8 cellular contexts compared by ENCODE assay signal in the genomic region with DNA sequence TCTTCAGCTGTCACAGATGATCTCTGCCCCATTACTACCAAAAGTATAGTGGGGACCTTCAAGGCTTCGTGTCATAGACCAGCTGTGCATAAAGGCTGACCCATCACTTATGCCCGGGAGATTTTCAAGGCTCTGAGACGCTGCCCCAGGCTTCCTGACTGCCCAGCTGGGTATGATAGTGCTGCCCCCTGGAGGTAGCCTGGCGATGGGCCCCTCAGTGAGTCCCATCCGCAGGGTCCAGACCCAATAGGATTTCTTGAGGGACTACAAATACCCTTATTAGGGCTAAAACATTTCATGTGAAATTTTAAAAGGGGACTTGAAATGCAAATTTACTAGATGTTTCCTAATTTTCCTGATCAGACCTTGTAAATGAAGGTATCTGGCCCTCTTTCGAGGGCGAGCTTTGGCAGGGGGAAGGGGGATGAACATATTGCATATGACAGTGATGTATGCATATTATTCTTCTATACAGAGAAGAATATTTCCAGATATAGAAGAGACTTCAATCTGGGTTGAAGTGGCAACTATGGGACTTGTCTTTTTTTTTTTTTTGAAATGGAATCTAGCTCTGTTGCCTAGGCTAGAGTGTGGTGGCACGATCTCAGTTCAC. TPM values are rescaled to one million over a fixed set of nuclear protein-coding genes. Genes with fewer than 3 reads are reported as not detected.
DNase-seq lines count a peak whose midpoint lies in the region; ATAC-seq, FAIRE-seq and TF ChIP-seq lines count a peak whose summit lies in the region.
"Had no signal": no experiment of that assay in that cellular context is flagged by ENCODE, and none has a peak within 500 bp of the region (broad histone marks: within the 10 kb centered on the region; RNA-seq: fewer than 3 reads in every experiment).

No MANE protein-coding gene starts in this region.

- no peaks in the 10 kb centered on the region for H3K36me3 Mint-ChIP-seq in stimulated activated memory B cell treated with anti-CD40 and anti-IgM and Interleukin-4, amounts not matched to agents 10 μg/mL and 1 μg/mL and 100 μg/mL, for 72 hours

- FAIRE-seq in GM18507 (lab: Jason Lieb, UNC): peak; percentile 61

- peak; percentile 32 for ATAC-seq in stimulated activated memory B cell treated with anti-CD40 and anti-IgM and Interleukin-4, amounts not matched to agents 10 μg/mL and 1 μg/mL and 100 μg/mL, for 72 hours
- ATAC-seq in GM19023 (IDR thresholded peaks at IDR 0.05; ENCODE audit: unreplicated experiment): no peak

- no peak overlapping the region for H3K4me3 Mint-ChIP-seq in stimulated activated memory B cell treated with anti-CD40 and anti-IgM and Interleukin-4, amounts not matched to agents 10 μg/mL and 1 μg/mL and 100 μg/mL, for 72 hours

- no peaks in the 10 kb centered on the region for H3K9me3 Mint-ChIP-seq in stimulated activated memory B cell treated with anti-CD40 and anti-IgM and Interleukin-4, amounts not matched to agents 10 μg/mL and 1 μg/mL and 100 μg/mL, for 72 hours

- DNase-seq in GM18507 (ENCODE audit: extremely low spot score, insufficient read length, low read depth) (no peak), RPMI7951 (ENCODE audit: low read depth) (peak; percentile 13), kidney epithelial cell (ENCODE audit: low read depth) (no peak), COR-L47 (lab: John Stamatoyannopoulos, UW) (no peak)
- peak; percentile 74 for DNase-seq in activated naive CD4-positive, alpha-beta T cell treated with Interleukin-2 at 50 U/mL for 16 hours

- peak; percentile 46 for TF ChIP-seq CTCF in kidney epithelial cell (IDR thresholded peaks at IDR 0.05; ENCODE audit: insufficient read depth, low read length, poor library complexity, severe bottlenecking)

- H3K27me3 ChIP-seq in kidney epithelial cell (ENCODE audit: control insufficient read depth, insufficient read depth, low read length): no peaks in the 10 kb centered on the region

- H3K4me3 ChIP-seq in kidney epithelial cell (ENCODE audit: low read depth, low read length): no peak overlapping the region

- H3K36me3 ChIP-seq in kidney epithelial cell (ENCODE audit: control insufficient read depth, insufficient read depth, low read length): no peaks in the 10 kb centered on the region

- peaks cover 44% of the 10 kb centered on the region for H3K4me1 Mint-ChIP-seq in stimulated activated memory B cell treated with anti-CD40 and anti-IgM and Interleukin-4, amounts not matched to agents 10 μg/mL and 1 μg/mL and 100 μg/mL, for 72 hours

- H3K27me3 Mint-ChIP-seq in stimulated activated memory B cell treated with anti-CD40 and anti-IgM and Interleukin-4, amounts not matched to agents 10 μg/mL and 1 μg/mL and 100 μg/mL, for 72 hours: no peaks in the 10 kb centered on the region

- H3K27ac Mint-ChIP-seq in stimulated activated memory B cell treated with anti-CD40 and anti-IgM and Interleukin-4, amounts not matched to agents 10 μg/mL and 1 μg/mL and 100 μg/mL, for 72 hours: peak overlapping the region; percentile 98

RNA-seq across cellular contexts. Expression of a gene that starts 11.7 kb away (rescaled TPM):
- total RNA-seq in RPMI7951 (2014; rRNA removed; shearing (Covaris generic)): 0.68 and 1.7 TPM in 2 replicates
- 0.71 TPM in 1 of 2 replicates, not detected in the other for total RNA-seq in kidney epithelial cell

RNA-seq across cellular contexts. Expression of a gene that starts 12.8 kb away (rescaled TPM):
- not detected in 2 replicates for total RNA-seq in RPMI7951 (2014; rRNA removed; shearing (Covaris generic))
- total RNA-seq in kidney epithelial cell: not detected in 2 replicates

RNA-seq across cellular contexts. Expression of a gene that starts 36.2 kb away (rescaled TPM):
- 2.1 and 2.6 TPM in 2 replicates for total RNA-seq in RPMI7951 (2014; rRNA removed; shearing (Covaris generic))
- total RNA-seq in kidney epithelial cell: 0.38 and 0.82 TPM in 2 replicates

RNA-seq across cellular contexts. Expression of a gene that starts 36.8 kb away (rescaled TPM):
- total RNA-seq in RPMI7951 (2014; rRNA removed; shearing (Covaris generic)): not detected in 2 replicates
- total RNA-seq in kidney epithelial cell: not detected in 2 replicates
- total RNA-seq: activated CD8-positive, alpha-beta memory T cell treated with anti-CD3 and anti-CD28 coated beads for 36 hours had no signal

Comparison
In these comparisons a context has a peak if more than half of its experiments do, and no peak if none do; other contexts are left out.
1. DNase-seq: peak in RPMI7951 (single experiment) and activated naive CD4-positive, alpha-beta T cell treated with Interleukin-2 at 50 U/mL for 16 hours (single experiment); none in GM18507 (single experiment), kidney epithelial cell (single experiment) and COR-L47 (single experiment).